ENCODE assay signal across 7 cellular contexts in genomic region chr1:89472253-89472652, GRCh38.
"Had no signal": no experiment of that assay in that cellular context is flagged by ENCODE, and none has a peak within 500 bp of the region (broad histone marks: within the 10 kb centered on the region; RNA-seq: fewer than 3 reads in every experiment).

No MANE protein-coding gene starts in this region.

- H3K27ac ChIP-seq: HL-60, KMS-11 had no signal

- FAIRE-seq: HTR-8/SVneo, K562 had no signal

- ATAC-seq: K562 had no signal

- H3K9ac ChIP-seq: KMS-11 had no signal

- H3K4me2 ChIP-seq: KMS-11 had no signal

- H3K4me3 ChIP-seq: K562 had no signal

- DNase-seq: IMR-90, KBM-7, KG1 had no signal
